ENCODE assay signal across 14 cellular contexts in genomic region chr17:7846765-7847661, GRCh38. TPM values are rescaled to one million over a fixed set of nuclear protein-coding genes. Genes with fewer than 3 reads are reported as not detected.
DNase-seq lines count a peak whose midpoint lies in the region; ATAC-seq lines count a peak whose summit lies in the region.
"Had no signal": no experiment of that assay in that cellular context is flagged by ENCODE, and none has a peak within 500 bp of the region (broad histone marks: within the 10 kb centered on the region; RNA-seq: fewer than 3 reads in every experiment).

No MANE protein-coding gene starts in this region.

- no peak for ATAC-seq in stimulated activated naive CD8-positive, alpha-beta T cell treated with anti-CD3 and anti-CD28 coated beads, Interleukin-15, Interleukin-2, amounts not matched to agents 100 U/mL and 50 U/mL, for 24 hours
- no peak for ATAC-seq in memory B cell (ENCODE audit: low read depth)
- no peak for ATAC-seq in GM19023 (IDR thresholded peaks at IDR 0.05; ENCODE audit: unreplicated experiment)
- ATAC-seq in GM21786 (IDR thresholded peaks at IDR 0.05; ENCODE audit: unreplicated experiment), result no peak
- no peak for ATAC-seq in GM19328 (IDR thresholded peaks at IDR 0.05; ENCODE audit: unreplicated experiment)
- ATAC-seq: sciatic nerve, T-cell had no signal

- H3K4me3 Mint-ChIP-seq in stimulated activated naive CD8-positive, alpha-beta T cell treated with anti-CD3 and anti-CD28 coated beads, Interleukin-15, Interleukin-2, amounts not matched to agents 100 ng/mL and 50 ng/mL, for 24 hours, result peak overlapping the region; percentile 76
- H3K4me3 Mint-ChIP-seq in activated T-helper 2 cell treated with anti-CD3 and anti-CD28 coated beads, Interferon-gamma antibody, Interleukin-2, Interleukin-4, amounts not matched to agents 10 μg/mL and 5 μg/mL and 100 μg/mL, durations not matched to agents 14 hours and 24 hours and 36 hours (ENCODE audit: low read depth), result peak overlapping the region; percentile 90
- H3K4me3 Mint-ChIP-seq in memory B cell, result no peak overlapping the region

- peaks cover 61% of the 10 kb centered on the region for H3K4me1 Mint-ChIP-seq in stimulated activated naive CD8-positive, alpha-beta T cell treated with anti-CD3 and anti-CD28 coated beads, Interleukin-15, Interleukin-2, amounts not matched to agents 100 ng/mL and 50 ng/mL, for 24 hours (ENCODE audit: low read depth)
- H3K4me1 Mint-ChIP-seq in activated T-helper 2 cell treated with anti-CD3 and anti-CD28 coated beads, Interferon-gamma antibody, Interleukin-2, Interleukin-4, amounts not matched to agents 10 μg/mL and 5 μg/mL and 100 μg/mL, durations not matched to agents 14 hours and 24 hours and 36 hours (ENCODE audit: low read depth), result peaks cover 25% of the 10 kb centered on the region
- H3K4me1 Mint-ChIP-seq in memory B cell, result peaks cover 28% of the 10 kb centered on the region

- no peak for DNase-seq in stimulated activated naive CD8-positive, alpha-beta T cell treated with anti-CD3 and anti-CD28 coated beads, Interleukin-15, Interleukin-2, amounts not matched to agents 100 U/mL and 50 U/mL, for 24 hours
- no peak for DNase-seq in activated T-helper 2 cell treated with anti-CD3 and anti-CD28 coated beads, Interferon-gamma antibody, Interleukin-2, Interleukin-4, amounts not matched to agents 10 μg/mL and 5 μg/mL and 100 μg/mL, durations not matched to agents 14 hours and 24 hours and 36 hours (ENCODE audit: low spot score)
- DNase-seq in memory B cell (ENCODE audit: low spot score in 2 of 2), result peak; percentile 4 to 19
- DNase-seq in stimulated activated CD4-positive, alpha-beta T cell treated with anti-CD3 and anti-CD28 coated beads, Interleukin-2, amount 100 ng/mL, for 48 hours, result no peak
- DNase-seq: foreskin melanocyte, GM23248, stomach had no signal

- H3K36me3 Mint-ChIP-seq in stimulated activated naive CD8-positive, alpha-beta T cell treated with anti-CD3 and anti-CD28 coated beads, Interleukin-15, Interleukin-2, amounts not matched to agents 100 ng/mL and 50 ng/mL, for 24 hours (ENCODE audit: low read depth), result peaks cover 45% of the 10 kb centered on the region
- H3K36me3 Mint-ChIP-seq in activated T-helper 2 cell treated with anti-CD3 and anti-CD28 coated beads, Interferon-gamma antibody, Interleukin-2, Interleukin-4, amounts not matched to agents 10 μg/mL and 5 μg/mL and 100 μg/mL, durations not matched to agents 14 hours and 24 hours and 36 hours (ENCODE audit: low read depth), result peaks cover 61% of the 10 kb centered on the region
- H3K36me3 Mint-ChIP-seq in memory B cell, result peaks cover 9% of the 10 kb centered on the region

- H3K27me3 Mint-ChIP-seq in stimulated activated naive CD8-positive, alpha-beta T cell treated with anti-CD3 and anti-CD28 coated beads, Interleukin-15, Interleukin-2, amounts not matched to agents 100 ng/mL and 50 ng/mL, for 24 hours, result no peaks in the 10 kb centered on the region
- no peaks in the 10 kb centered on the region for H3K27me3 Mint-ChIP-seq in activated T-helper 2 cell treated with anti-CD3 and anti-CD28 coated beads, Interferon-gamma antibody, Interleukin-2, Interleukin-4, amounts not matched to agents 10 μg/mL and 5 μg/mL and 100 μg/mL, durations not matched to agents 14 hours and 24 hours and 36 hours (ENCODE audit: low read depth)
- H3K27me3 Mint-ChIP-seq in memory B cell, result no peaks in the 10 kb centered on the region
- H3K27me3 Mint-ChIP-seq: T-cell had no signal

- H3K27ac Mint-ChIP-seq in stimulated activated naive CD8-positive, alpha-beta T cell treated with anti-CD3 and anti-CD28 coated beads, Interleukin-15, Interleukin-2, amounts not matched to agents 100 ng/mL and 50 ng/mL, for 24 hours, result peak overlapping the region; percentile 63
- no peak overlapping the region for H3K27ac Mint-ChIP-seq in activated T-helper 2 cell treated with anti-CD3 and anti-CD28 coated beads, Interferon-gamma antibody, Interleukin-2, Interleukin-4, amounts not matched to agents 10 μg/mL and 5 μg/mL and 100 μg/mL, durations not matched to agents 14 hours and 24 hours and 36 hours
- H3K27ac Mint-ChIP-seq in memory B cell, result peak overlapping the region; percentile 74

- no peaks in the 10 kb centered on the region for H3K9me3 Mint-ChIP-seq in stimulated activated naive CD8-positive, alpha-beta T cell treated with anti-CD3 and anti-CD28 coated beads, Interleukin-15, Interleukin-2, amounts not matched to agents 100 ng/mL and 50 ng/mL, for 24 hours
- no peaks in the 10 kb centered on the region for H3K9me3 Mint-ChIP-seq in activated T-helper 2 cell treated with anti-CD3 and anti-CD28 coated beads, Interferon-gamma antibody, Interleukin-2, Interleukin-4, amounts not matched to agents 10 μg/mL and 5 μg/mL and 100 μg/mL, durations not matched to agents 14 hours and 24 hours and 36 hours
- H3K9me3 Mint-ChIP-seq in memory B cell, result no peaks in the 10 kb centered on the region
- H3K9me3 Mint-ChIP-seq: T-cell had no signal

- intact Hi-C loops in activated T-helper 2 cell treated with anti-CD3 and anti-CD28 coated beads, Interferon-gamma antibody, Interleukin-2, Interleukin-4, amounts not matched to agents 10 μg/mL and 5 μg/mL and 100 μg/mL, durations not matched to agents 14 hours and 24 hours and 36 hours (cut with micrococcal nuclease), result no loop called here

RNA-seq across cellular contexts. Expression of gene TMEM88, which starts 7.9 kb away (rescaled TPM):
- total RNA-seq in activated T-helper 2 cell treated with anti-CD3 and anti-CD28 coated beads, Interferon-gamma antibody, Interleukin-2, Interleukin-4, amounts not matched to agents 10 μg/mL and 5 μg/mL and 100 μg/mL, durations not matched to agents 14 hours and 24 hours and 36 hours, result 4.1 and 6.1 TPM in 2 replicates
- total RNA-seq: GM23248, RPMI7951 had no signal

RNA-seq across cellular contexts. Expression of gene NAA38, which starts 10.3 kb away (rescaled TPM):
- total RNA-seq in activated T-helper 2 cell treated with anti-CD3 and anti-CD28 coated beads, Interferon-gamma antibody, Interleukin-2, Interleukin-4, amounts not matched to agents 10 μg/mL and 5 μg/mL and 100 μg/mL, durations not matched to agents 14 hours and 24 hours and 36 hours, result 52.6 and 53.0 TPM in 2 replicates

RNA-seq across cellular contexts. Expression of gene CYB5D1, which starts 10.8 kb away (rescaled TPM):
- total RNA-seq in activated T-helper 2 cell treated with anti-CD3 and anti-CD28 coated beads, Interferon-gamma antibody, Interleukin-2, Interleukin-4, amounts not matched to agents 10 μg/mL and 5 μg/mL and 100 μg/mL, durations not matched to agents 14 hours and 24 hours and 36 hours, result 8.8 and 10.5 TPM in 2 replicates

RNA-seq across cellular contexts. Expression of gene KDM6B, which starts 13.0 kb away (rescaled TPM):
- total RNA-seq in activated T-helper 2 cell treated with anti-CD3 and anti-CD28 coated beads, Interferon-gamma antibody, Interleukin-2, Interleukin-4, amounts not matched to agents 10 μg/mL and 5 μg/mL and 100 μg/mL, durations not matched to agents 14 hours and 24 hours and 36 hours, result 96.0 and 99.6 TPM in 2 replicates

RNA-seq across cellular contexts. Expression of gene CHD3, which starts 41.6 kb away (rescaled TPM):
- 158 and 164 TPM in 2 replicates for total RNA-seq in activated T-helper 2 cell treated with anti-CD3 and anti-CD28 coated beads, Interferon-gamma antibody, Interleukin-2, Interleukin-4, amounts not matched to agents 10 μg/mL and 5 μg/mL and 100 μg/mL, durations not matched to agents 14 hours and 24 hours and 36 hours

Comparison
In these comparisons a context has a peak if more than half of its experiments do, and no peak if none do; other contexts are left out.
1. DNase-seq: peak in memory B cell (2 of 2); none in stimulated activated naive CD8-positive, alpha-beta T cell treated with anti-CD3 and anti-CD28 coated beads, Interleukin-15, Interleukin-2, amounts not matched to agents 100 U/mL and 50 U/mL, for 24 hours (single experiment), activated T-helper 2 cell treated with anti-CD3 and anti-CD28 coated beads, Interferon-gamma antibody, Interleukin-2, Interleukin-4, amounts not matched to agents 10 μg/mL and 5 μg/mL and 100 μg/mL, durations not matched to agents 14 hours and 24 hours and 36 hours (single experiment) and stimulated activated CD4-positive, alpha-beta T cell treated with anti-CD3 and anti-CD28 coated beads, Interleukin-2, amount 100 ng/mL, for 48 hours (0 of 2).